17 cellular contexts compared by ENCODE assay signal in genomic region chr18:23710068-23710527, GRCh38. TPM values are rescaled to one million over a fixed set of nuclear protein-coding genes. Genes with fewer than 3 reads are reported as not detected.
DNase-seq lines count a peak whose midpoint lies in the region; ATAC-seq and TF ChIP-seq lines count a peak whose summit lies in the region.
"Had no signal": no experiment of that assay in that cellular context is flagged by ENCODE, and none has a peak within 500 bp of the region (broad histone marks: within the 10 kb centered on the region; RNA-seq: fewer than 3 reads in every experiment).

No MANE protein-coding gene starts in this region.

- TF ChIP-seq CTCF in osteoblast (IDR thresholded peaks at IDR 0.05; ENCODE audit: extremely low read depth, low read depth, low read length): no peak

- no peak overlapping the region for H3K4me3 ChIP-seq in osteoblast (ENCODE audit: insufficient read depth, low read length)
- H3K4me3 ChIP-seq: ascending aorta, esophagus squamous epithelium, SJSA1, skin epidermis had no signal

- peaks cover 8% of the 10 kb centered on the region for H3K9me3 Mint-ChIP-seq in activated naive CD4-positive, alpha-beta T cell treated with anti-CD3 and anti-CD28 coated beads, Interleukin-2, amount 10 ng/mL, durations not matched to agents 7 days and 5 days

- peaks cover 20% of the 10 kb centered on the region for H3K4me1 Mint-ChIP-seq in activated naive CD4-positive, alpha-beta T cell treated with anti-CD3 and anti-CD28 coated beads, Interleukin-2, amount 10 ng/mL, durations not matched to agents 7 days and 5 days

- no peak overlapping the region for H3K27ac ChIP-seq in osteoblast (ENCODE audit: low read depth, low read length)
- H3K27ac ChIP-seq: ascending aorta, esophagus squamous epithelium, SJSA1, skin epidermis had no signal

- no peaks in the 10 kb centered on the region for H3K79me2 ChIP-seq in osteoblast (ENCODE audit: insufficient read depth, low read length)

- H2AFZ ChIP-seq in osteoblast (ENCODE audit: low read length): no peak overlapping the region

- H4K20me1 ChIP-seq in osteoblast (ENCODE audit: insufficient read depth, low read length): no peaks in the 10 kb centered on the region

- ATAC-seq in esophagus mucosa (peak; percentile 69), GM19035 (IDR thresholded peaks at IDR 0.05; ENCODE audit: unreplicated experiment) (no peak)

- peaks cover 4% of the 10 kb centered on the region for H3K36me3 Mint-ChIP-seq in activated naive CD4-positive, alpha-beta T cell treated with anti-CD3 and anti-CD28 coated beads, Interleukin-2, amount 10 ng/mL, durations not matched to agents 7 days and 5 days

- peaks cover 4% of the 10 kb centered on the region for H3K9me3 ChIP-seq in osteoblast (ENCODE audit: low read depth, low read length)
- H3K9me3 ChIP-seq: BE2C had no signal

- peaks cover 26% of the 10 kb centered on the region for H3K27me3 Mint-ChIP-seq in activated naive CD4-positive, alpha-beta T cell treated with anti-CD3 and anti-CD28 coated beads, Interleukin-2, amount 10 ng/mL, durations not matched to agents 7 days and 5 days

- H3K4me1 ChIP-seq in osteoblast (ENCODE audit: insufficient read depth, low read length): no peaks in the 10 kb centered on the region
- H3K4me1 ChIP-seq: ascending aorta, BE2C, SJSA1 had no signal

- peak; percentile 88 for DNase-seq in H4 (ENCODE audit: low spot score)
- DNase-seq in RPMI8226: peak; percentile 32
- peak; percentile 73 for DNase-seq in osteoblast (ENCODE audit: insufficient read length, low spot score, missing footprints)
- DNase-seq in activated naive CD4-positive, alpha-beta T cell treated with anti-CD3 and anti-CD28 coated beads, Interleukin-2, amount 10 ng/mL, durations not matched to agents 7 days and 5 days: no peak
- no peak for DNase-seq in NCI-H2081 (lab: John Stamatoyannopoulos, UW)
- no peak for DNase-seq in NCI-H345 treated with DMSO at 0.1 percent for 48 hours (lab: John Stamatoyannopoulos, UW; ENCODE audit: unreplicated experiment)
- DNase-seq: activated CD4-positive, alpha-beta T cell treated with anti-CD3 and anti-CD28 coated beads for 1 hour; activated gamma-delta T cell; BE2C; esophagus squamous epithelium; hippocampal formation; occipital lobe had no signal

- no peaks in the 10 kb centered on the region for H3K36me3 ChIP-seq in osteoblast (ENCODE audit: insufficient read depth, low read length)
- H3K36me3 ChIP-seq: ascending aorta, BE2C, esophagus squamous epithelium, SJSA1 had no signal

- no peaks in the 10 kb centered on the region for H3K27me3 ChIP-seq in osteoblast (ENCODE audit: insufficient read depth, low read length)
- H3K27me3 ChIP-seq: ascending aorta, BE2C, esophagus squamous epithelium had no signal

- no peak overlapping the region for H3K27ac Mint-ChIP-seq in activated naive CD4-positive, alpha-beta T cell treated with anti-CD3 and anti-CD28 coated beads, Interleukin-2, amount 10 ng/mL, durations not matched to agents 7 days and 5 days

- CTCF ChIA-PET in activated naive CD4-positive, alpha-beta T cell treated with anti-CD3 and anti-CD28 coated beads, Interleukin-2, amount 10 ng/mL, durations not matched to agents 7 days and 5 days (lab: Charles Lee): no interaction called here

- no peak overlapping the region for H3K4me2 ChIP-seq in osteoblast (ENCODE audit: insufficient read depth, low read length)

- H3K4me3 Mint-ChIP-seq in activated naive CD4-positive, alpha-beta T cell treated with anti-CD3 and anti-CD28 coated beads, Interleukin-2, amount 10 ng/mL, durations not matched to agents 7 days and 5 days: no peak overlapping the region

RNA-seq across cellular contexts. Expression of gene LAMA3, which starts 20.8 kb away (rescaled TPM):
- total RNA-seq in H4 (2014; rRNA removed; shearing (Covaris generic)): 1.6 and 2.8 TPM in 2 replicates
- 40.1 TPM for total RNA-seq in esophagus mucosa
- total RNA-seq in osteoblast: 8.3 and 33.3 TPM in 2 replicates

RNA-seq across cellular contexts. Expression of gene ANKRD29, which starts 47.4 kb away (rescaled TPM):
- total RNA-seq in H4 (2014; rRNA removed; shearing (Covaris generic)): 8.4 and 8.9 TPM in 2 replicates
- total RNA-seq in esophagus mucosa (11.2 TPM), osteoblast (9.8 and 20.9 TPM in 2 replicates)

Comparison
In these comparisons a context has a peak if more than half of its experiments do, and no peak if none do; other contexts are left out.
1. DNase-seq: peak in H4 (single experiment), RPMI8226 (single experiment) and osteoblast (single experiment); none in activated naive CD4-positive, alpha-beta T cell treated with anti-CD3 and anti-CD28 coated beads, Interleukin-2, amount 10 ng/mL, durations not matched to agents 7 days and 5 days (single experiment), NCI-H2081 (0 of 2) and NCI-H345 treated with DMSO at 0.1 percent for 48 hours (single experiment).